In genomic region chr13:113143466-113144254, GRCh38 we compare ENCODE assay signal across 28 cellular contexts. TPM values are rescaled to one million over a fixed set of nuclear protein-coding genes. Genes with fewer than 3 reads are reported as not detected.
"Had no signal": no experiment of that assay in that cellular context is flagged by ENCODE, and none has a peak within 500 bp of the region (broad histone marks: within the 10 kb centered on the region; RNA-seq: fewer than 3 reads in every experiment).

No MANE protein-coding gene starts in this region.

- H3K4me3 ChIP-seq: mucosa of descending colon, right lobe of liver, testis, upper lobe of left lung had no signal

- FAIRE-seq: endothelial cell of umbilical vein, small intestine, TTC549 had no signal

- H3K9me3 ChIP-seq: mucosa of descending colon, right lobe of liver, testis, upper lobe of left lung had no signal

- ATAC-seq: activated CD4-positive, alpha-beta T cell treated with anti-CD3 and anti-CD28 coated beads for 36 hours; activated T-cell treated with anti-CD3 and anti-CD28 coated beads, Interleukin-2, amount 50 U/mL, for 4 hours; esophagus mucosa; mucosa of descending colon; SK-N-SH treated with all-trans-retinoic acid at 6 μM for 48 hours; stimulated activated memory B cell treated with anti-CD40 and anti-IgM and Interleukin-4, amounts not matched to agents 10 μg/mL and 1 μg/mL and 100 μg/mL, for 72 hours had no signal

- H3K36me3 ChIP-seq: upper lobe of left lung had no signal

- H3K27me3 ChIP-seq: right lobe of liver, testis, upper lobe of left lung had no signal

- H3K4me1 ChIP-seq: testis, upper lobe of left lung had no signal

- DNase-seq: activated B cell treated with CpG ODN at 0.5 μM for 24 hours; activated CD4-positive, alpha-beta T cell treated with anti-CD3 and anti-CD28 coated beads for 36 hours; activated CD4-positive, alpha-beta T cell treated with anti-CD3 and anti-CD28 coated beads, Interleukin-2, amount 50 U/mL, for 4 hours; activated CD8-positive, alpha-beta memory T cell treated with anti-CD3 and anti-CD28 coated beads, Interleukin-2, amount 50 U/mL, for 4 hours; activated gamma-delta T cell; activated T-cell treated with anti-CD3 and anti-CD28 coated beads, Interleukin-2, amount 50 U/mL, for 4 hours; aorta; caudate nucleus; dermis blood vessel endothelial cell; effector memory CD4-positive, alpha-beta T cell; foreskin melanocyte; glutamatergic neuron; hippocampal formation; mucosa of descending colon; nephron progenitor cell; nucleus accumbens; small intestine; stimulated activated CD4-positive, alpha-beta T cell treated with anti-CD3 and anti-CD28 coated beads, Interleukin-15, amount 100 ng/mL, for 24 hours had no signal

- H3K27ac ChIP-seq: right lobe of liver, testis, upper lobe of left lung had no signal

RNA-seq across cellular contexts. Expression of gene PROZ, which starts 14.8 kb away (rescaled TPM):
- total RNA-seq: activated B cell treated with CpG ODN at 0.5 μM for 24 hours; activated CD4-positive, alpha-beta T cell treated with anti-CD3 and anti-CD28 coated beads for 36 hours; activated T-cell treated with anti-CD3 and anti-CD28 coated beads, Interleukin-2, amount 50 U/mL, for 4 hours; aorta; endothelial cell of umbilical vein; esophagus mucosa; mucosa of descending colon; upper lobe of left lung had no signal
- polyA plus RNA-seq: adipose tissue, aorta, endothelial cell of umbilical vein, small intestine had no signal

RNA-seq across cellular contexts. Expression of gene F10, which starts 21.1 kb away (rescaled TPM):
- total RNA-seq: activated B cell treated with CpG ODN at 0.5 μM for 24 hours; activated CD4-positive, alpha-beta T cell treated with anti-CD3 and anti-CD28 coated beads for 36 hours; activated T-cell treated with anti-CD3 and anti-CD28 coated beads, Interleukin-2, amount 50 U/mL, for 4 hours; dermis blood vessel endothelial cell; endothelial cell of umbilical vein; T-helper 2 cell treated with Interferon-gamma antibody and Interleukin-4, amounts not matched to agents 100 ng/mL and 5 ng/mL, for 36 hours had no signal

RNA-seq across cellular contexts. Expression of gene F7, which starts 38.1 kb away (rescaled TPM):
- total RNA-seq: activated B cell treated with CpG ODN at 0.5 μM for 24 hours; dermis blood vessel endothelial cell; endothelial cell of umbilical vein; esophagus mucosa; T-helper 2 cell treated with Interferon-gamma antibody and Interleukin-4, amounts not matched to agents 100 ng/mL and 5 ng/mL, for 36 hours had no signal
- polyA plus RNA-seq: endothelial cell of umbilical vein had no signal
